ENCODE assay signal across 13 cellular contexts in genomic region chr16:1335996-1336395, GRCh38. TPM values are rescaled to one million over a fixed set of nuclear protein-coding genes. Genes with fewer than 3 reads are reported as not detected.
DNase-seq lines count a peak whose midpoint lies in the region; ATAC-seq and TF ChIP-seq lines count a peak whose summit lies in the region.
"Had no signal": no experiment of that assay in that cellular context is flagged by ENCODE, and none has a peak within 500 bp of the region (broad histone marks: within the 10 kb centered on the region; RNA-seq: fewer than 3 reads in every experiment).

No MANE protein-coding gene starts in this region.

- H3K4me1 Mint-ChIP-seq in activated naive CD8-positive, alpha-beta T cell treated with anti-CD3 and anti-CD28 coated beads for 36 hours = peaks cover 16% of the 10 kb centered on the region
- peaks cover 14% of the 10 kb centered on the region for H3K4me1 Mint-ChIP-seq in activated naive CD8-positive, alpha-beta T cell treated with anti-CD3 and anti-CD28 coated beads, Interleukin-2, amount 50 U/mL, for 24 hours
- H3K4me1 Mint-ChIP-seq in effector memory CD8-positive, alpha-beta T cell (ENCODE audit: low read depth in 2 of 2) = peaks cover 14 to 27% of the 10 kb centered on the region in 2 donors

- no peak overlapping the region for H3K4me3 ChIP-seq in right atrium auricular region

- H3K9me3 Mint-ChIP-seq in activated naive CD8-positive, alpha-beta T cell treated with anti-CD3 and anti-CD28 coated beads for 36 hours = no peaks in the 10 kb centered on the region
- no peaks in the 10 kb centered on the region for H3K9me3 Mint-ChIP-seq in activated naive CD8-positive, alpha-beta T cell treated with anti-CD3 and anti-CD28 coated beads, Interleukin-2, amount 50 U/mL, for 24 hours
- H3K9me3 Mint-ChIP-seq in effector memory CD8-positive, alpha-beta T cell = no peaks in the 10 kb centered on the region

- no peaks in the 10 kb centered on the region for H3K9me3 ChIP-seq in right atrium auricular region

- H3K27ac Mint-ChIP-seq in activated naive CD8-positive, alpha-beta T cell treated with anti-CD3 and anti-CD28 coated beads for 36 hours = no peak overlapping the region
- no peak overlapping the region for H3K27ac Mint-ChIP-seq in activated naive CD8-positive, alpha-beta T cell treated with anti-CD3 and anti-CD28 coated beads, Interleukin-2, amount 50 U/mL, for 24 hours
- peak overlapping the region; percentile 16 to 53 for H3K27ac Mint-ChIP-seq in effector memory CD8-positive, alpha-beta T cell
- H3K27ac Mint-ChIP-seq: B cell had no signal

- H3K36me3 ChIP-seq in right atrium auricular region = no peaks in the 10 kb centered on the region

- H3K36me3 Mint-ChIP-seq in activated naive CD8-positive, alpha-beta T cell treated with anti-CD3 and anti-CD28 coated beads for 36 hours = no peaks in the 10 kb centered on the region
- no peaks in the 10 kb centered on the region for H3K36me3 Mint-ChIP-seq in activated naive CD8-positive, alpha-beta T cell treated with anti-CD3 and anti-CD28 coated beads, Interleukin-2, amount 50 U/mL, for 24 hours (ENCODE audit: low read depth)
- H3K36me3 Mint-ChIP-seq in effector memory CD8-positive, alpha-beta T cell (ENCODE audit: insufficient read depth) = peaks cover 14% of the 10 kb centered on the region

- peak; percentile 41 for DNase-seq in activated naive CD8-positive, alpha-beta T cell treated with anti-CD3 and anti-CD28 coated beads for 36 hours
- no peak for DNase-seq in activated naive CD8-positive, alpha-beta T cell treated with anti-CD3 and anti-CD28 coated beads, Interleukin-2, amount 50 U/mL, for 24 hours
- DNase-seq in NCI-H1105 treated with DMSO at 0.1 percent for 48 hours (lab: John Stamatoyannopoulos, UW) = peak; percentile 6
- DNase-seq in effector memory CD8-positive, alpha-beta T cell = no peak
- DNase-seq in right atrium auricular region (ENCODE audit: low spot score) = no peak
- DNase-seq in KG1 (lab: John Stamatoyannopoulos, UW) = no peak
- DNase-seq: activated naive CD4-positive, alpha-beta T cell treated with anti-CD3 and anti-CD28 coated beads, Interleukin-2, amount 50 U/mL, for 16 hours; NCI-H1694 treated with DMSO at 0.1 percent for 48 hours had no signal

- no peak for ATAC-seq in activated naive CD8-positive, alpha-beta T cell treated with anti-CD3 and anti-CD28 coated beads, Interleukin-2, amount 50 U/mL, for 24 hours
- no peak for ATAC-seq in effector memory CD8-positive, alpha-beta T cell (replicated peaks)
- ATAC-seq in HG02852 (IDR thresholded peaks at IDR 0.05; ENCODE audit: unreplicated experiment) = no peak
- ATAC-seq: esophagus mucosa, left lobe of liver had no signal

- no peak overlapping the region for H3K4me3 Mint-ChIP-seq in activated naive CD8-positive, alpha-beta T cell treated with anti-CD3 and anti-CD28 coated beads for 36 hours
- H3K4me3 Mint-ChIP-seq in activated naive CD8-positive, alpha-beta T cell treated with anti-CD3 and anti-CD28 coated beads, Interleukin-2, amount 50 U/mL, for 24 hours = no peak overlapping the region
- H3K4me3 Mint-ChIP-seq in effector memory CD8-positive, alpha-beta T cell = no peak overlapping the region

- TF ChIP-seq CTCF in right atrium auricular region (IDR thresholded peaks at IDR 0.05) = no peak

- peaks cover 39% of the 10 kb centered on the region for H3K27me3 Mint-ChIP-seq in activated naive CD8-positive, alpha-beta T cell treated with anti-CD3 and anti-CD28 coated beads for 36 hours
- H3K27me3 Mint-ChIP-seq in activated naive CD8-positive, alpha-beta T cell treated with anti-CD3 and anti-CD28 coated beads, Interleukin-2, amount 50 U/mL, for 24 hours = peaks cover 23% of the 10 kb centered on the region
- H3K27me3 Mint-ChIP-seq in effector memory CD8-positive, alpha-beta T cell = peaks cover 0 to 15% of the 10 kb centered on the region in 2 donors

- peak overlapping the region; percentile 56 for H3K27ac ChIP-seq in temporal lobe (ENCODE audit: low read depth, low read length)
- H3K27ac ChIP-seq in right atrium auricular region = no peak overlapping the region

- H3K4me1 ChIP-seq in right atrium auricular region = peaks cover 0 to 35% of the 10 kb centered on the region in 2 donors

- peaks cover 9 to 24% of the 10 kb centered on the region in 2 donors for H3K27me3 ChIP-seq in right atrium auricular region

RNA-seq across cellular contexts. Expression of gene BAIAP3, which starts 2.6 kb away (rescaled TPM):
- total RNA-seq in activated naive CD8-positive, alpha-beta T cell treated with anti-CD3 and anti-CD28 coated beads for 36 hours = under 1 TPM; 0.12 to 0.46 TPM
- total RNA-seq in temporal lobe (10.3 TPM), right atrium auricular region (1 to 10 TPM in 1 of 2 donors, under 1 TPM in 1; 0.35 to 2.4 TPM)

RNA-seq across cellular contexts. Expression of gene TSR3, which starts 15.7 kb away (rescaled TPM):
- total RNA-seq in activated naive CD8-positive, alpha-beta T cell treated with anti-CD3 and anti-CD28 coated beads for 36 hours = 10 to 100 TPM; 80.3 to 82.6 TPM
- total RNA-seq in temporal lobe = 32.2 TPM
- 10 to 100 TPM; 72.8 to 73.7 TPM for total RNA-seq in right atrium auricular region

RNA-seq across cellular contexts. Expression of gene GNPTG, which starts 15.7 kb away (rescaled TPM):
- total RNA-seq in activated naive CD8-positive, alpha-beta T cell treated with anti-CD3 and anti-CD28 coated beads for 36 hours = 10 to 100 TPM; 19.2 to 19.7 TPM
- 15.7 TPM for total RNA-seq in temporal lobe
- 10 to 100 TPM; 31.8 to 46.7 TPM for total RNA-seq in right atrium auricular region

RNA-seq across cellular contexts. Expression of gene UBE2I, which starts 26.6 kb away (rescaled TPM):
- total RNA-seq in activated naive CD8-positive, alpha-beta T cell treated with anti-CD3 and anti-CD28 coated beads for 36 hours = 100 to 1,000 TPM; 280 to 282 TPM
- total RNA-seq in temporal lobe (31.2 TPM), right atrium auricular region (10 to 100 TPM; 58.8 to 59.5 TPM)

Comparison
In these comparisons a context has a peak if more than half of its experiments do, and no peak if none do; other contexts are left out.
1. DNase-seq: peak in activated naive CD8-positive, alpha-beta T cell treated with anti-CD3 and anti-CD28 coated beads for 36 hours (single experiment) and NCI-H1105 treated with DMSO at 0.1 percent for 48 hours (single experiment); none in activated naive CD8-positive, alpha-beta T cell treated with anti-CD3 and anti-CD28 coated beads, Interleukin-2, amount 50 U/mL, for 24 hours (single experiment), effector memory CD8-positive, alpha-beta T cell (0 of 3), right atrium auricular region (single experiment) and KG1 (single experiment).
2. H3K27ac Mint-ChIP-seq: peak in effector memory CD8-positive, alpha-beta T cell (2 of 2); none in activated naive CD8-positive, alpha-beta T cell treated with anti-CD3 and anti-CD28 coated beads for 36 hours (single experiment) and activated naive CD8-positive, alpha-beta T cell treated with anti-CD3 and anti-CD28 coated beads, Interleukin-2, amount 50 U/mL, for 24 hours (single experiment).